Comparison of ENCODE assay signal across 9 cellular contexts in genomic region chr9:107883496-107884120, GRCh38.
DNase-seq lines count a peak whose midpoint lies in the region; ATAC-seq and TF ChIP-seq lines count a peak whose summit lies in the region.
"Had no signal": no experiment of that assay in that cellular context is flagged by ENCODE, and none has a peak within 500 bp of the region (broad histone marks: within the 10 kb centered on the region; RNA-seq: fewer than 3 reads in every experiment).

No MANE protein-coding gene starts in this region.

- peak; percentile 97 for ATAC-seq in GM18870 (IDR thresholded peaks at IDR 0.05; ENCODE audit: unreplicated experiment)
- peak; percentile 96 for ATAC-seq in GM21737 (IDR thresholded peaks at IDR 0.05; ENCODE audit: unreplicated experiment)
- ATAC-seq in HG03439 (IDR thresholded peaks at IDR 0.05; ENCODE audit: unreplicated experiment): peak; percentile 87
- ATAC-seq in naive B cell (ENCODE audit: low read depth in 2 of 2): peak; percentile 81 to 85
- no peak for ATAC-seq in gastroesophageal sphincter
- no peak for ATAC-seq in activated CD4-positive, alpha-beta T cell treated with anti-CD3 and anti-CD28 coated beads for 36 hours

- no peaks in the 10 kb centered on the region for H3K4me1 ChIP-seq in gastroesophageal sphincter

- no peak overlapping the region for H3K4me3 ChIP-seq in gastroesophageal sphincter

- TF ChIP-seq EP300 in gastroesophageal sphincter (IDR thresholded peaks at IDR 0.05): no peak

- 78 to 94% methylated on average over 2 of the region's 4 CpGs for WGBS in gastroesophageal sphincter (ENCODE audit: low coverage in 1 of 2), 2 donors

- H3K4me1 Mint-ChIP-seq in naive B cell: peaks cover 20 to 32% (median 30%) of the 10 kb centered on the region in 3 donors
- H3K4me1 Mint-ChIP-seq in activated CD4-positive, alpha-beta T cell treated with anti-CD3 and anti-CD28 coated beads for 36 hours: no peaks in the 10 kb centered on the region

- peak overlapping the region in 5 of 8 donors; percentile 3 to 81 (median 50) for H3K4me3 Mint-ChIP-seq in naive B cell
- no peak overlapping the region for H3K4me3 Mint-ChIP-seq in activated CD4-positive, alpha-beta T cell treated with anti-CD3 and anti-CD28 coated beads for 36 hours

- H3K27me3 ChIP-seq in gastroesophageal sphincter: no peaks in the 10 kb centered on the region

- TF ChIP-seq POLR2A in gastroesophageal sphincter (IDR thresholded peaks at IDR 0.05): no peak

- intact Hi-C loops in activated CD4-positive, alpha-beta T cell treated with anti-CD3 and anti-CD28 coated beads for 36 hours (cut with DNase I, micrococcal nuclease): no loop called here

- H3K27ac ChIP-seq in gastroesophageal sphincter: no peak overlapping the region

- TF ChIP-seq CTCF in gastroesophageal sphincter (IDR thresholded peaks at IDR 0.05): no peak

- DNase-seq in naive B cell (peak; percentile 30), NCI-H1436 (lab: John Stamatoyannopoulos, UW) (no peak), SKM-1 (lab: John Stamatoyannopoulos, UW; ENCODE audit: unreplicated experiment) (no peak)
- DNase-seq in activated CD4-positive, alpha-beta T cell treated with anti-CD3 and anti-CD28 coated beads for 36 hours: no peak
- DNase-seq: foreskin fibroblast had no signal

- H3K27ac Mint-ChIP-seq in naive B cell: peak overlapping the region in 4 of 6 donors; percentile 9 to 79 (median 33)
- no peak overlapping the region for H3K27ac Mint-ChIP-seq in activated CD4-positive, alpha-beta T cell treated with anti-CD3 and anti-CD28 coated beads for 36 hours

- no peaks in the 10 kb centered on the region for H3K27me3 Mint-ChIP-seq in naive B cell
- H3K27me3 Mint-ChIP-seq in activated CD4-positive, alpha-beta T cell treated with anti-CD3 and anti-CD28 coated beads for 36 hours: no peaks in the 10 kb centered on the region

- H3K9me3 Mint-ChIP-seq in naive B cell: no peaks in the 10 kb centered on the region
- H3K9me3 Mint-ChIP-seq in activated CD4-positive, alpha-beta T cell treated with anti-CD3 and anti-CD28 coated beads for 36 hours (ENCODE audit: low read depth): no peaks in the 10 kb centered on the region

- H3K36me3 ChIP-seq in gastroesophageal sphincter: no peaks in the 10 kb centered on the region

- CTCF ChIA-PET in activated CD4-positive, alpha-beta T cell treated with anti-CD3 and anti-CD28 coated beads for 36 hours (lab: Charles Lee): interaction anchor here (1.2 kb wide), 1 partner anchor 142 kb away, joined by 3 read pairs; no protein-coding TSS in a partner anchor

- H3K9me3 ChIP-seq in gastroesophageal sphincter: no peaks in the 10 kb centered on the region

- POLR2A ChIA-PET in activated CD4-positive, alpha-beta T cell treated with anti-CD3 and anti-CD28 coated beads for 36 hours (lab: Charles Lee): no interaction called here

- no peaks in the 10 kb centered on the region for H3K36me3 Mint-ChIP-seq in naive B cell
- no peaks in the 10 kb centered on the region for H3K36me3 Mint-ChIP-seq in activated CD4-positive, alpha-beta T cell treated with anti-CD3 and anti-CD28 coated beads for 36 hours (ENCODE audit: low read depth)

Comparison
In these comparisons a context has a peak if more than half of its experiments do, and no peak if none do; other contexts are left out.
1. ATAC-seq: peak in GM18870 (single experiment), GM21737 (single experiment), HG03439 (single experiment) and naive B cell (2 of 2); none in gastroesophageal sphincter (single experiment) and activated CD4-positive, alpha-beta T cell treated with anti-CD3 and anti-CD28 coated beads for 36 hours (single experiment).